ENCODE assay signal across 9 cellular contexts in the genomic region with DNA sequence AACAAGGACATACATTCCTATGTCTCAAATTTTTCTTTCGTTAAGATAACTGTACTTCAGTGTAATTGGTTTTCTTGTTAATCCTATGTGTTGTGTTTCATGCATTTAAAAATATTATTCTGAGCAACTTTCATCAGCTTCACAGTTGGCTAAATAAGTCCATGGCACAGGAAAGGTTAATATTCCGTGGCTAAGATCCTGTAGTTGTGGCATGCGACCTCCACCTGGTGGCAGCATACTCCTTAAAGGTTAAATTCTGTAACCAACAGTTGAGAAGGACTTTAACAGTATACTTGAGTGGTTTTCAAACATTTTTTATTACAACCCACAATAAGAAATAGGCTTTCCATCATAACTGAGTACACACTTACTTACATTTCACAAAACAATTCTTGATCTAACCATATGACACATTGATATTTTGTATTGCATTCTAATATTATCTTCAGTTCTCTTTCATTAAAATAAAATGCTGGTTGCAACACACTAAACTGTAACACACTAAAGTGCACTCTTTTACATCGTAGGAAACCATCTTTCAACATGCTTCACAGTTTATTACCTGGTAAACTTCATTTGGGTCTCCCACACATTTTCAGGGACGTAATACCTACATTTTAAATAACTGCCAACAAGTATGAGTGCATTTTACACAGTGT.
DNase-seq lines count a peak whose midpoint lies in the region; ATAC-seq, FAIRE-seq and TF ChIP-seq lines count a peak whose summit lies in the region.
"Had no signal": no experiment of that assay in that cellular context is flagged by ENCODE, and none has a peak within 500 bp of the region (broad histone marks: within the 10 kb centered on the region; RNA-seq: fewer than 3 reads in every experiment).

No MANE protein-coding gene starts in this region.

- peak; percentile 79 for TF ChIP-seq CTCF in AG09309 (IDR thresholded peaks at IDR 0.05; ENCODE audit: control insufficient read depth, insufficient read depth, low read depth, low read length, missing control alignments)
- TF ChIP-seq CTCF in heart right ventricle (IDR thresholded peaks at IDR 0.05), result peak; percentile 65 to 90 (median 82)
- peak; percentile 86 for TF ChIP-seq CTCF in retinal pigment epithelial cell (conservative IDR thresholded peaks at IDR 0.05; ENCODE audit: low read depth, low read length)

- no peak overlapping the region for H3K27ac Mint-ChIP-seq in activated naive CD4-positive, alpha-beta T cell treated with anti-CD3 and anti-CD28 coated beads for 36 hours

- no peaks in the 10 kb centered on the region for H3K9me3 ChIP-seq in heart right ventricle

- no peaks in the 10 kb centered on the region for H3K27me3 ChIP-seq in heart right ventricle

- H3K4me1 ChIP-seq in heart right ventricle, result peaks cover 0 to 38% (median 14%) of the 10 kb centered on the region in 9 donors

- CTCF ChIA-PET in activated naive CD4-positive, alpha-beta T cell treated with anti-CD3 and anti-CD28 coated beads for 36 hours (lab: Charles Lee), result interaction anchor here (0.7 to 0.9 kb wide), 2 partner anchors 33 to 83 kb away, joined by 3 read pairs; no protein-coding TSS in a partner anchor

- WGBS in heart right ventricle, 2 donors, result 40 to 41% methylated on average over 5 of the region's 5 CpGs

- no peaks in the 10 kb centered on the region for H3K9me3 Mint-ChIP-seq in activated naive CD4-positive, alpha-beta T cell treated with anti-CD3 and anti-CD28 coated beads for 36 hours

- peaks cover 0 to 3% (median 0%) of the 10 kb centered on the region in 9 donors for H3K36me3 ChIP-seq in heart right ventricle

- no peak for TF ChIP-seq POLR2A in GM12891 (IDR thresholded peaks at IDR 0.05; ENCODE audit: low read depth, low read length)

- no peak overlapping the region for H3K4me3 Mint-ChIP-seq in activated naive CD4-positive, alpha-beta T cell treated with anti-CD3 and anti-CD28 coated beads for 36 hours

- H3K4me3 ChIP-seq in AG09309 (ENCODE audit: control insufficient read depth, low read depth, low read length), result no peak overlapping the region
- no peak overlapping the region for H3K4me3 ChIP-seq in heart right ventricle
- H3K4me3 ChIP-seq in retinal pigment epithelial cell (ENCODE audit: low read length), result no peak overlapping the region
- H3K4me3 ChIP-seq: skin epidermis had no signal

- no peaks in the 10 kb centered on the region for H3K27me3 Mint-ChIP-seq in activated naive CD4-positive, alpha-beta T cell treated with anti-CD3 and anti-CD28 coated beads for 36 hours (ENCODE audit: low read depth)

- FAIRE-seq in GM12891 (lab: Jason Lieb, UNC), result peak; percentile 82

- peaks cover 37% of the 10 kb centered on the region for H3K4me1 Mint-ChIP-seq in activated naive CD4-positive, alpha-beta T cell treated with anti-CD3 and anti-CD28 coated beads for 36 hours (ENCODE audit: low read depth)

- H3K36me3 Mint-ChIP-seq in activated naive CD4-positive, alpha-beta T cell treated with anti-CD3 and anti-CD28 coated beads for 36 hours (ENCODE audit: low read depth), result peaks cover 2% of the 10 kb centered on the region

- intact Hi-C loops in activated naive CD4-positive, alpha-beta T cell treated with anti-CD3 and anti-CD28 coated beads for 36 hours (cut with micrococcal nuclease), result loop anchor here (1.0 to 10.0 kb wide), 8 partner anchors 93 to 991 kb away; a partner anchor contains a TSS
- intact Hi-C loops in heart right ventricle (cut with DNase I), result loop anchor here (1.0 to 10.0 kb wide), 15 partner anchors 86 to 994 kb away; a partner anchor contains a TSS

- H3K27ac ChIP-seq in heart right ventricle, result no peak overlapping the region
- H3K27ac ChIP-seq: skin epidermis had no signal

- DNase-seq in AG09309 (ENCODE audit: low read depth) (no peak), GM12891 (ENCODE audit: insufficient read length, low spot score) (no peak), NCI-H82 (lab: John Stamatoyannopoulos, UW) (peak; percentile 76), heart right ventricle (peak; percentile 55 to 77), retinal pigment epithelial cell (ENCODE audit: low read depth) (no peak)
- peak; percentile 74 for DNase-seq in activated naive CD4-positive, alpha-beta T cell treated with anti-CD3 and anti-CD28 coated beads for 36 hours

- ATAC-seq in HG03469 (IDR thresholded peaks at IDR 0.05; ENCODE audit: unreplicated experiment) (peak; percentile 32), heart right ventricle (peak in 7 of 8 donors; percentile 45 to 79 (median 73)), HG02623 (IDR thresholded peaks at IDR 0.05; ENCODE audit: unreplicated experiment) (no peak)

TF ChIP-seq in GM12891, 5 proteins besides CTCF, POLR2A, EP300 and RAD21:
- no peak for TF ChIP-seq SPI1 (IDR thresholded peaks at IDR 0.05; ENCODE audit: low read depth, low read length)

Comparison
In these comparisons a context has a peak if more than half of its experiments do, and no peak if none do; other contexts are left out.
1. DNase-seq: peak in NCI-H82 (single experiment), activated naive CD4-positive, alpha-beta T cell treated with anti-CD3 and anti-CD28 coated beads for 36 hours (single experiment) and heart right ventricle (2 of 2); none in AG09309 (single experiment), GM12891 (single experiment) and retinal pigment epithelial cell (single experiment).
2. Peak in every context shown above with its lines, with median percentiles within 50 percentile points of each other: CTCF ChIP-seq.